ENCODE assay signal across 26 cellular contexts in the genomic region with DNA sequence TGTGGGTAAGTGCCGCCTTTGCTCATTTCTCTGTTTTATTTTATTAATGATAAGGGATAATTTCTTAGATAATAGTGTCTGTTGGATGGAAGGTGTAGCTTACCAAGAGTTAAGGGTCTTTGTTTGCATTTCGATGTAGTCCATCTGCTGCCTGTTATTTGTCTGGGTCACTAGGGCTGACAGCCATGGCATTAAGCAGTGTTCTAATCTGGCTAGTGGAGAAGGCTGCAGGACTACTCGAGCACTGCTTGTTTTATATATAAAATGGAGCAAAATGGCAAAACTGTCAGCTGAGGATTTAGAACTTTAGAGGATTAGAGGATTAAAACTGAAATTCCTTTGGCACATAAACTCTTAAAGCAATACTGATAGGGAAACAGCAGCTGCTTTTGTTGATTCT.
"Had no signal": no experiment of that assay in that cellular context is flagged by ENCODE, and none has a peak within 500 bp of the region (broad histone marks: within the 10 kb centered on the region; RNA-seq: fewer than 3 reads in every experiment).

No MANE protein-coding gene starts in this region.

- H3K4me1 Mint-ChIP-seq: activated CD8-positive, alpha-beta memory T cell treated with anti-CD3 and anti-CD28 coated beads, Interleukin-2, amount 10 ng/mL, durations not matched to agents 7 days and 5 days had no signal

- ATAC-seq: activated CD8-positive, alpha-beta memory T cell treated with anti-CD3 and anti-CD28 coated beads, Interleukin-2, amount 10 ng/mL, durations not matched to agents 7 days and 5 days had no signal

- H3K27ac ChIP-seq: Peyer's patch, RWPE1, SJCRH30 had no signal

- DNase-seq: activated CD4-positive, alpha-beta T cell treated with anti-CD3 and anti-CD28 coated beads for 48 hours; activated CD4-positive, alpha-beta T cell treated with anti-CD3 and anti-CD28 coated beads, Interleukin-2, amount 50 U/mL, for 4 hours; activated CD4-positive, CD25-positive, alpha-beta regulatory T cell treated with anti-CD3 and anti-CD28 coated beads, Interleukin-2, amount 50 U/mL, for 72 hours; activated CD8-positive, alpha-beta memory T cell treated with anti-CD3 and anti-CD28 coated beads, Interleukin-2, amount 10 ng/mL, durations not matched to agents 7 days and 5 days; activated effector memory CD4-positive, alpha-beta T cell treated with Interleukin-2 at 50 U/mL for 16 hours; activated naive CD4-positive, alpha-beta T cell treated with Interleukin-2 at 50 U/mL for 16 hours; activated T-cell treated with anti-CD3 and anti-CD28 coated beads, Interleukin-2, amount 50 U/mL, for 24 hours; amygdala; Karpas-422; MM.1S; NCI-H1105; NCI-H1436; NCI-H187; NCI-H2081; NCI-H510A treated with DMSO at 0.1 percent for 48 hours; NCI-H774; Peyer's patch; Right ventricle myocardium superior had no signal

- H3K9me3 ChIP-seq: Peyer's patch, SJCRH30 had no signal

- H3K4me3 Mint-ChIP-seq: activated CD8-positive, alpha-beta memory T cell treated with anti-CD3 and anti-CD28 coated beads, Interleukin-2, amount 10 ng/mL, durations not matched to agents 7 days and 5 days; activated naive CD8-positive, alpha-beta T cell; activated T-cell treated with anti-CD3 and anti-CD28 coated beads, Interleukin-2, amount 50 U/mL, for 24 hours; activated T-helper 1 cell treated with anti-CD3 and anti-CD28 coated beads, Interleukin-12 subunit alpha, Interleukin-12 subunit beta, Interleukin-2, Interleukin-4 antibody, amounts not matched to agents 30 ng/mL and 10 ng/mL and 1 ng/mL, durations not matched to agents 14 hours and 24 hours and 36 hours; brain; T-helper 1 cell treated with Interleukin-12 subunit alpha and Interleukin-12 subunit beta and Interleukin-4 antibody, amounts not matched to agents 30 μg/mL and 1 μg/mL, for 36 hours; WTC11 had no signal

- H3K36me3 Mint-ChIP-seq: activated CD8-positive, alpha-beta memory T cell treated with anti-CD3 and anti-CD28 coated beads, Interleukin-2, amount 10 ng/mL, durations not matched to agents 7 days and 5 days; activated naive CD8-positive, alpha-beta T cell; brain; WTC11 had no signal

- H3K36me3 ChIP-seq: Peyer's patch, SJCRH30 had no signal

- H3K4me3 ChIP-seq: K562, Peyer's patch, SJCRH30 had no signal

- H3K9me3 Mint-ChIP-seq: activated T-cell treated with anti-CD3 and anti-CD28 coated beads, Interleukin-2, amount 50 U/mL, for 24 hours; activated T-helper 1 cell treated with anti-CD3 and anti-CD28 coated beads, Interleukin-12 subunit alpha, Interleukin-12 subunit beta, Interleukin-2, Interleukin-4 antibody, amounts not matched to agents 30 ng/mL and 10 ng/mL and 1 ng/mL, durations not matched to agents 14 hours and 24 hours and 36 hours; brain; T-helper 1 cell treated with Interleukin-12 subunit alpha and Interleukin-12 subunit beta and Interleukin-4 antibody, amounts not matched to agents 30 μg/mL and 1 μg/mL, for 36 hours had no signal

- H3K4me1 ChIP-seq: Peyer's patch, SJCRH30 had no signal

- H3K27me3 ChIP-seq: Peyer's patch, SJCRH30 had no signal

- H3K27me3 Mint-ChIP-seq: activated CD8-positive, alpha-beta memory T cell treated with anti-CD3 and anti-CD28 coated beads, Interleukin-2, amount 10 ng/mL, durations not matched to agents 7 days and 5 days; brain had no signal

- H3K27ac Mint-ChIP-seq: activated CD8-positive, alpha-beta memory T cell treated with anti-CD3 and anti-CD28 coated beads, Interleukin-2, amount 10 ng/mL, durations not matched to agents 7 days and 5 days; activated naive CD8-positive, alpha-beta T cell; activated T-cell treated with anti-CD3 and anti-CD28 coated beads, Interleukin-2, amount 50 U/mL, for 24 hours; activated T-helper 1 cell treated with anti-CD3 and anti-CD28 coated beads, Interleukin-12 subunit alpha, Interleukin-12 subunit beta, Interleukin-2, Interleukin-4 antibody, amounts not matched to agents 30 ng/mL and 10 ng/mL and 1 ng/mL, durations not matched to agents 14 hours and 24 hours and 36 hours; T-helper 1 cell treated with Interleukin-12 subunit alpha and Interleukin-12 subunit beta and Interleukin-4 antibody, amounts not matched to agents 30 μg/mL and 1 μg/mL, for 36 hours; WTC11 had no signal
